In genomic region chr7:100835903-100836811, GRCh38 we compare ENCODE assay signal across 8 cellular contexts. TPM values are rescaled to one million over a fixed set of nuclear protein-coding genes. Genes with fewer than 3 reads are reported as not detected.
DNase-seq lines count a peak whose midpoint lies in the region; ATAC-seq, FAIRE-seq and TF ChIP-seq lines count a peak whose summit lies in the region.

No MANE protein-coding gene starts in this region.

- H3K27ac ChIP-seq in iPS-18a (ENCODE audit: low read length) (peak overlapping the region; percentile 86), skeletal muscle tissue (ENCODE audit: low read depth, low read length) (peak overlapping the region; percentile 40)

- no peak for ATAC-seq in GM19328 (IDR thresholded peaks at IDR 0.05; ENCODE audit: unreplicated experiment)

- CTCF ChIA-PET in GM10248 (lab: Yijun Ruan, JAX), result interaction anchor here (1.0 to 2.5 kb wide), 4 partner anchors 14 to 110 kb away, joined by 3 to 7 read pairs (median 4); partner anchors contain the start of gene SLC12A9

- H3K4me3 ChIP-seq in iPS-18a (ENCODE audit: low read length), result peak overlapping the region; percentile 25
- no peak overlapping the region for H3K4me3 ChIP-seq in skeletal muscle tissue (ENCODE audit: low read length in 3 of 3)

- no peaks in the 10 kb centered on the region for H3K27me3 Mint-ChIP-seq in activated naive CD8-positive, alpha-beta T cell treated with anti-CD3 and anti-CD28 coated beads for 36 hours

- no peak for TF ChIP-seq CTCF in GM10248 (IDR thresholded peaks at IDR 0.05; ENCODE audit: control extremely low read depth, extremely low read depth, low read depth, missing control alignments)

- H3K4me1 ChIP-seq in iPS-18a (ENCODE audit: control insufficient read depth, low read depth, low read length) (peaks cover 20% of the 10 kb centered on the region), skeletal muscle tissue (ENCODE audit: control insufficient read depth in 3 of 3, insufficient read depth in 3 of 3, low read length in 3 of 3) (peaks cover 4 to 9% (median 8%) of the 10 kb centered on the region in 3 donors)

- TF ChIP-seq POLR2A in GM12891 (IDR thresholded peaks at IDR 0.05; ENCODE audit: low read depth, low read length), result no peak

- H3K27me3 ChIP-seq in iPS-18a (ENCODE audit: control insufficient read depth, insufficient read depth, low read length) (no peaks in the 10 kb centered on the region), skeletal muscle tissue (ENCODE audit: control insufficient read depth in 3 of 3, insufficient read depth in 3 of 3, low read length in 3 of 3) (no peaks in the 10 kb centered on the region)

- no peak overlapping the region for H3K27ac Mint-ChIP-seq in activated naive CD8-positive, alpha-beta T cell treated with anti-CD3 and anti-CD28 coated beads for 36 hours

- no peak for FAIRE-seq in GM12891 (lab: Jason Lieb, UNC)

- DNase-seq in HPDE6-E6E7 (ENCODE audit: extremely low spot score) (peak; percentile 92), NK-92 (lab: John Stamatoyannopoulos, UW; ENCODE audit: unreplicated experiment) (no peak), GM10248 (ENCODE audit: extremely low spot score) (no peak), GM12891 (ENCODE audit: insufficient read length, low spot score) (no peak)
- no peak for DNase-seq in activated naive CD8-positive, alpha-beta T cell treated with anti-CD3 and anti-CD28 coated beads for 36 hours

- H3K9me3 ChIP-seq in iPS-18a (ENCODE audit: control insufficient read depth, low read depth, low read length) (no peaks in the 10 kb centered on the region), skeletal muscle tissue (ENCODE audit: control insufficient read depth in 3 of 3, low read length in 3 of 3) (no peaks in the 10 kb centered on the region)

- peaks cover 6% of the 10 kb centered on the region for H3K4me1 Mint-ChIP-seq in activated naive CD8-positive, alpha-beta T cell treated with anti-CD3 and anti-CD28 coated beads for 36 hours

- peak overlapping the region; percentile 79 for H3K9ac ChIP-seq in iPS-18a (ENCODE audit: low read length)
- peak overlapping the region in 1 of 3 donors; percentile 25 for H3K9ac ChIP-seq in skeletal muscle tissue (ENCODE audit: low read depth in 1 of 3, low read length in 3 of 3)

- no peaks in the 10 kb centered on the region for H3K9me3 Mint-ChIP-seq in activated naive CD8-positive, alpha-beta T cell treated with anti-CD3 and anti-CD28 coated beads for 36 hours

- no peaks in the 10 kb centered on the region for H3K36me3 ChIP-seq in iPS-18a (ENCODE audit: control insufficient read depth, low read depth, low read length)
- no peaks in the 10 kb centered on the region for H3K36me3 ChIP-seq in skeletal muscle tissue (ENCODE audit: control insufficient read depth in 3 of 3, insufficient read depth in 3 of 3, low read length in 3 of 3)

- peaks cover 1% of the 10 kb centered on the region for H3K36me3 Mint-ChIP-seq in activated naive CD8-positive, alpha-beta T cell treated with anti-CD3 and anti-CD28 coated beads for 36 hours

- peak overlapping the region; percentile 8 for H3K4me3 Mint-ChIP-seq in activated naive CD8-positive, alpha-beta T cell treated with anti-CD3 and anti-CD28 coated beads for 36 hours

- POLR2A ChIA-PET in GM10248 (lab: Yijun Ruan, JAX), result interaction anchor here (0.6 kb wide), 1 partner anchor 13 kb away, joined by 4 read pairs; no protein-coding TSS in a partner anchor

TF ChIP-seq in GM12891, 5 proteins besides CTCF, POLR2A, EP300 and RAD21:
- no peak for TF ChIP-seq POLR2AphosphoS5 (IDR thresholded peaks at IDR 0.05; ENCODE audit: low read depth, low read length)
- TF ChIP-seq TAF1 (IDR thresholded peaks at IDR 0.05; ENCODE audit: low read depth, low read length), result no peak
- no peak for TF ChIP-seq SPI1 (IDR thresholded peaks at IDR 0.05; ENCODE audit: low read depth, low read length)
- no peak for TF ChIP-seq PAX5 (IDR thresholded peaks at IDR 0.05; ENCODE audit: insufficient read depth, low read length, severe bottlenecking)
- TF ChIP-seq POU2F2 (IDR thresholded peaks at IDR 0.05; ENCODE audit: low read depth, low read length), result no peak
TF ChIP-seq in GM12891: peak in this region for 0.

RNA-seq across cellular contexts. Expression of gene EPHB4, which starts 8.8 kb away (rescaled TPM):
- total RNA-seq in activated naive CD8-positive, alpha-beta T cell treated with anti-CD3 and anti-CD28 coated beads for 36 hours, result 1 to 10 TPM; 2.5 to 2.9 TPM
- total RNA-seq in skeletal muscle tissue, result 72.5 TPM
- polyA plus RNA-seq in GM12891 (2012; ENCODE audit: low read depth, missing spikeins), result 1.5 TPM

RNA-seq across cellular contexts. Expression of gene SLC12A9, which starts 16.4 kb away (rescaled TPM):
- 10 to 100 TPM; 13.4 to 14.6 TPM for total RNA-seq in activated naive CD8-positive, alpha-beta T cell treated with anti-CD3 and anti-CD28 coated beads for 36 hours
- total RNA-seq in skeletal muscle tissue, result 24.5 TPM
- polyA plus RNA-seq in GM12891 (2012; ENCODE audit: low read depth, missing spikeins), result 8.9 TPM

RNA-seq across cellular contexts. Expression of gene TRIP6, which starts 31.0 kb away (rescaled TPM):
- total RNA-seq in activated naive CD8-positive, alpha-beta T cell treated with anti-CD3 and anti-CD28 coated beads for 36 hours, result 10 to 100 TPM; 44.2 to 45.1 TPM
- total RNA-seq in skeletal muscle tissue, result 25.6 TPM
- polyA plus RNA-seq in GM12891 (2012; ENCODE audit: low read depth, missing spikeins), result 39.3 TPM

RNA-seq across cellular contexts. Expression of gene SRRT, which starts 38.7 kb away (rescaled TPM):
- 100 to 1,000 TPM; 296 to 297 TPM for total RNA-seq in activated naive CD8-positive, alpha-beta T cell treated with anti-CD3 and anti-CD28 coated beads for 36 hours
- total RNA-seq in skeletal muscle tissue, result 25.1 TPM
- polyA plus RNA-seq in GM12891 (2012; ENCODE audit: low read depth, missing spikeins), result 138 TPM

RNA-seq across cellular contexts. Expression of gene UFSP1, which starts 53.4 kb away (rescaled TPM):
- total RNA-seq in activated naive CD8-positive, alpha-beta T cell treated with anti-CD3 and anti-CD28 coated beads for 36 hours, result 1 to 10 TPM; 1.7 to 2.3 TPM
- total RNA-seq in skeletal muscle tissue, result 5.7 TPM
- polyA plus RNA-seq in GM12891 (2012; ENCODE audit: low read depth, missing spikeins), result 1.2 TPM

Comparison
In these comparisons a context has a peak if more than half of its experiments do, and no peak if none do; other contexts are left out.
1. RNA of gene EPHB4, which starts 8.8 kb away (total RNA-seq): 72.5 TPM in skeletal muscle tissue (single experiment); 2.5 to 2.9 TPM in activated naive CD8-positive, alpha-beta T cell treated with anti-CD3 and anti-CD28 coated beads for 36 hours; every median in the first group is over 10 times any median in the second.